ENCODE assay signal across 25 cellular contexts in genomic region chr5:140964356-140964755, GRCh38. TPM values are rescaled to one million over a fixed set of nuclear protein-coding genes. Genes with fewer than 3 reads are reported as not detected.
"Had no signal": no experiment of that assay in that cellular context is flagged by ENCODE, and none has a peak within 500 bp of the region (broad histone marks: within the 10 kb centered on the region; RNA-seq: fewer than 3 reads in every experiment).

No MANE protein-coding gene starts in this region.

- H3K27ac ChIP-seq: coronary artery, right lobe of liver, thoracic aorta, upper lobe of left lung, vagina had no signal

- H3K36me3 ChIP-seq: right lobe of liver, thoracic aorta, upper lobe of left lung, vagina had no signal

- H3K4me3 Mint-ChIP-seq: activated CD4-positive, alpha-beta memory T cell treated with anti-CD3 and anti-CD28 coated beads, Interleukin-2, amount 10 ng/mL, durations not matched to agents 7 days and 5 days; activated CD4-positive, alpha-beta T cell treated with anti-CD3 and anti-CD28 coated beads, Interleukin-2, amount 10 ng/mL, durations not matched to agents 7 days and 5 days; activated T-cell treated with anti-CD3 and anti-CD28 coated beads, Interleukin-2, amount 50 U/mL, for 4 hours; naive B cell; T-helper 17 cell had no signal

- H3K27ac Mint-ChIP-seq: activated CD4-positive, alpha-beta memory T cell treated with anti-CD3 and anti-CD28 coated beads, Interleukin-2, amount 10 ng/mL, durations not matched to agents 7 days and 5 days; activated naive CD4-positive, alpha-beta T cell treated with anti-CD3 and anti-CD28 coated beads, Interleukin-2, amount 50 U/mL, for 72 hours; activated T-helper 2 cell treated with anti-CD3 and anti-CD28 coated beads, Interferon-gamma antibody, Interleukin-2, Interleukin-4, amounts not matched to agents 10 μg/mL and 5 μg/mL and 100 μg/mL, durations not matched to agents 14 hours and 24 hours and 36 hours; T-helper 17 cell had no signal

- H3K9me3 Mint-ChIP-seq: activated CD4-positive, alpha-beta T cell treated with anti-CD3 and anti-CD28 coated beads, Interleukin-2, amount 10 ng/mL, durations not matched to agents 7 days and 5 days; activated naive CD4-positive, alpha-beta T cell treated with anti-CD3 and anti-CD28 coated beads, Interleukin-2, amount 50 U/mL, for 72 hours; activated T-cell treated with anti-CD3 and anti-CD28 coated beads, Interleukin-2, amount 50 U/mL, for 4 hours; activated T-helper 2 cell treated with anti-CD3 and anti-CD28 coated beads, Interferon-gamma antibody, Interleukin-2, Interleukin-4, amounts not matched to agents 10 μg/mL and 5 μg/mL and 100 μg/mL, durations not matched to agents 14 hours and 24 hours and 36 hours had no signal

- H3K36me3 Mint-ChIP-seq: naive B cell had no signal

- H3K4me1 Mint-ChIP-seq: activated CD4-positive, alpha-beta memory T cell treated with anti-CD3 and anti-CD28 coated beads, Interleukin-2, amount 10 ng/mL, durations not matched to agents 7 days and 5 days; activated CD4-positive, alpha-beta T cell treated with anti-CD3 and anti-CD28 coated beads, Interleukin-2, amount 10 ng/mL, durations not matched to agents 7 days and 5 days had no signal

- H3K27me3 ChIP-seq: dorsolateral prefrontal cortex, upper lobe of left lung, vagina had no signal

- H3K4me3 ChIP-seq: coronary artery, right lobe of liver, thoracic aorta, upper lobe of left lung, vagina had no signal

- DNase-seq: activated CD4-positive, alpha-beta memory T cell treated with anti-CD3 and anti-CD28 coated beads, Interleukin-2, amount 10 ng/mL, durations not matched to agents 7 days and 5 days; activated CD4-positive, alpha-beta T cell treated with anti-CD3 and anti-CD28 coated beads for 1 hour; activated CD4-positive, alpha-beta T cell treated with anti-CD3 and anti-CD28 coated beads, Interleukin-2, amount 10 ng/mL, durations not matched to agents 7 days and 5 days; activated naive CD4-positive, alpha-beta T cell; activated T-cell treated with anti-CD3 and anti-CD28 coated beads, Interleukin-2, amount 50 U/mL, for 4 hours; anterior cingulate cortex; cerebellar nuclear complex; effector memory CD4-positive, alpha-beta T cell; islet precursor cell; left ventricle myocardium superior; mammary epithelial cell; naive B cell; right lobe of liver; stimulated activated CD4-positive, alpha-beta T cell treated with anti-CD3 and anti-CD28 coated beads, Interleukin-4, amount 100 ng/mL, for 1 hour; stimulated activated naive CD8-positive, alpha-beta T cell treated with anti-CD3 and anti-CD28 coated beads, Interleukin-15, Interleukin-2, amounts not matched to agents 100 U/mL and 50 U/mL, for 24 hours; T-helper 17 cell; T1000; upper lobe of left lung had no signal

- ATAC-seq: activated naive CD4-positive, alpha-beta T cell treated with anti-CD3 and anti-CD28 coated beads, Interleukin-2, amount 50 U/mL, for 72 hours; activated T-cell treated with anti-CD3 and anti-CD28 coated beads, Interleukin-2, amount 50 U/mL, for 4 hours; left ventricle myocardium superior; right lobe of liver; stimulated activated naive CD8-positive, alpha-beta T cell treated with anti-CD3 and anti-CD28 coated beads, Interleukin-15, Interleukin-2, amounts not matched to agents 100 U/mL and 50 U/mL, for 24 hours; T-helper 17 cell had no signal

- H3K9me3 ChIP-seq: right lobe of liver, thoracic aorta, upper lobe of left lung, vagina had no signal

RNA-seq across cellular contexts. Expression of gene PCDHAC2, which starts 1.9 kb away (rescaled TPM):
- total RNA-seq: activated CD4-positive, alpha-beta memory T cell treated with anti-CD3 and anti-CD28 coated beads, Interleukin-2, amount 10 ng/mL, durations not matched to agents 7 days and 5 days; activated CD4-positive, alpha-beta T cell treated with anti-CD3 and anti-CD28 coated beads, Interleukin-2, amount 10 ng/mL, durations not matched to agents 7 days and 5 days; activated naive CD4-positive, alpha-beta T cell treated with anti-CD3 and anti-CD28 coated beads, Interleukin-2, amount 50 U/mL, for 72 hours; activated T-cell treated with anti-CD3 and anti-CD28 coated beads, Interleukin-2, amount 50 U/mL, for 4 hours; activated T-helper 2 cell treated with anti-CD3 and anti-CD28 coated beads, Interferon-gamma antibody, Interleukin-2, Interleukin-4, amounts not matched to agents 10 μg/mL and 5 μg/mL and 100 μg/mL, durations not matched to agents 14 hours and 24 hours and 36 hours; epithelial cell of proximal tubule; T-helper 17 cell had no signal

RNA-seq across cellular contexts. Expression of gene PCDHAC1, which starts 38.3 kb away (rescaled TPM):
- total RNA-seq: activated CD4-positive, alpha-beta memory T cell treated with anti-CD3 and anti-CD28 coated beads, Interleukin-2, amount 10 ng/mL, durations not matched to agents 7 days and 5 days; activated CD4-positive, alpha-beta T cell treated with anti-CD3 and anti-CD28 coated beads, Interleukin-2, amount 10 ng/mL, durations not matched to agents 7 days and 5 days; activated naive CD4-positive, alpha-beta T cell treated with anti-CD3 and anti-CD28 coated beads, Interleukin-2, amount 50 U/mL, for 72 hours; activated T-helper 2 cell treated with anti-CD3 and anti-CD28 coated beads, Interferon-gamma antibody, Interleukin-2, Interleukin-4, amounts not matched to agents 10 μg/mL and 5 μg/mL and 100 μg/mL, durations not matched to agents 14 hours and 24 hours and 36 hours; epithelial cell of proximal tubule; T-helper 17 cell had no signal
